ENCODE assay signal across 8 cellular contexts in the genomic region with DNA sequence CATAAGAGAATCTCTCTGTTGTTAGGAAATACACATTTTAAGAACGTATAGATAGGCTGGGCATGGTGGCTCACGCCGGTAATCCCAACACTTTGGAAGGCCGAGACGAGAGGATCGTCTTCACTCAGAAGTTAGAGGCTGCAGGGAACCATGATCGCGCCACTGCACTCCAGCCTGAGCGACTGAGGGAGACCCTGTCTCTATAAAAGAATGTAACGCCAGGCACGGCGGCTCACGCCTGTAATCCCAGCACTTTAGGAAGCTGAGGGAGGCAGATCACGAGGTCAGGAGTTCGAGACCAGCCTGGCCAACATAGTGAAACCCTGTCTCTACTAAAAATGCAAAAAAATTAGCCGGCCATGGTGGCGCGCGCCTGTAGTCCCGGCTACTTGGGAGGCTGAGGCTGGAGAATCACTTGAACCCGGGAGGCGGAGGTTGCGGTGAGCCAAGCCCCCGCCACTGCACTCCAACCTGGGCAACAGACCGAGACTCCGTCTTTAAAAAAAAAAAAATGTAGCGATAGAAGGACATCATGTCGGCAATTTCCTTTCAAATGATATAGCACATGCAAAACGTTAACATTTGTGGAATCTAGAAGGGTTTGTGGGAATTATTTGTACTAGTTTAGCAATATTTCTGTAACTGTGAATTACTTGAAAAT. TPM values are rescaled to one million over a fixed set of nuclear protein-coding genes. Genes with fewer than 3 reads are reported as not detected.
DNase-seq lines count a peak whose midpoint lies in the region; ATAC-seq and TF ChIP-seq lines count a peak whose summit lies in the region.

No MANE protein-coding gene starts in this region.

- H3K4me3 Mint-ChIP-seq in activated CD4-positive, alpha-beta memory T cell treated with anti-CD3 and anti-CD28 coated beads, Interleukin-2, amount 10 ng/mL, durations not matched to agents 7 days and 5 days, result peak overlapping the region; percentile 80

- no peaks in the 10 kb centered on the region; the same call in 1 of the 2 replicates for H3K27me3 ChIP-seq in HAP-1 (ENCODE audit: low read depth)
- no peaks in the 10 kb centered on the region for H3K27me3 ChIP-seq in right atrium auricular region
- H3K27me3 ChIP-seq in skeletal muscle tissue (ENCODE audit: control insufficient read depth in 3 of 3, insufficient read depth in 3 of 3, low read length in 3 of 3), result no peaks in the 10 kb centered on the region

- peaks cover 38% of the 10 kb centered on the region for H3K36me3 Mint-ChIP-seq in activated CD4-positive, alpha-beta memory T cell treated with anti-CD3 and anti-CD28 coated beads, Interleukin-2, amount 10 ng/mL, durations not matched to agents 7 days and 5 days (ENCODE audit: low read depth)

- H3K9ac ChIP-seq in skeletal muscle tissue (ENCODE audit: low read depth in 1 of 3, low read length in 3 of 3), result peak overlapping the region; percentile 89 to 96 (median 95)

- no peaks in the 10 kb centered on the region for H3K27me3 Mint-ChIP-seq in activated CD4-positive, alpha-beta memory T cell treated with anti-CD3 and anti-CD28 coated beads, Interleukin-2, amount 10 ng/mL, durations not matched to agents 7 days and 5 days

- ATAC-seq in HG03439 (IDR thresholded peaks at IDR 0.05; ENCODE audit: unreplicated experiment) (no peak), omental fat pad (ENCODE audit: low FRiP score) (no peak)

- POLR2A ChIA-PET in activated CD4-positive, alpha-beta memory T cell treated with anti-CD3 and anti-CD28 coated beads, Interleukin-2, amount 10 ng/mL, durations not matched to agents 7 days and 5 days (lab: Charles Lee), result interaction anchor here (0.6 to 3.8 kb wide), 15 partner anchors 14 to 743 kb away, joined by 3 to 34 read pairs (median 5); a partner anchor contains a TSS

- H3K27ac ChIP-seq in right atrium auricular region (peak overlapping the region; percentile 89 to 94), skeletal muscle tissue (ENCODE audit: low read depth, low read length) (peak overlapping the region; percentile 89)

- no peaks in the 10 kb centered on the region for H3K9me3 Mint-ChIP-seq in activated CD4-positive, alpha-beta memory T cell treated with anti-CD3 and anti-CD28 coated beads, Interleukin-2, amount 10 ng/mL, durations not matched to agents 7 days and 5 days

- no peak for TF ChIP-seq CTCF in right atrium auricular region (IDR thresholded peaks at IDR 0.05)
- TF ChIP-seq CTCF in GM20000 (IDR thresholded peaks at IDR 0.05; ENCODE audit: extremely low read depth, missing control alignments), result no peak
- no peak for TF ChIP-seq CTCF in omental fat pad (IDR thresholded peaks at IDR 0.05)

- DNase-seq in HAP-1 (ENCODE audit: low spot score in 2 of 2) (no peak), right atrium auricular region (ENCODE audit: low spot score) (no peak), GM20000 (ENCODE audit: low spot score) (no peak), omental fat pad (ENCODE audit: low spot score) (no peak), NCI-H1694 treated with DMSO at 0.1 percent for 48 hours (lab: John Stamatoyannopoulos, UW) (no peak)
- no peak for DNase-seq in activated CD4-positive, alpha-beta memory T cell treated with anti-CD3 and anti-CD28 coated beads, Interleukin-2, amount 10 ng/mL, durations not matched to agents 7 days and 5 days

- CTCF ChIA-PET in activated CD4-positive, alpha-beta memory T cell treated with anti-CD3 and anti-CD28 coated beads, Interleukin-2, amount 10 ng/mL, durations not matched to agents 7 days and 5 days (lab: Charles Lee), result interaction anchor here (1.7 kb wide), 1 partner anchor 50 kb away, joined by 5 read pairs; a partner anchor contains a TSS

- in situ Hi-C loops in HAP-1 (cut with MboI; ENCODE audit: low sequenced_read_pairs), result no loop called here

- peaks cover 72% of the 10 kb centered on the region for H3K4me1 Mint-ChIP-seq in activated CD4-positive, alpha-beta memory T cell treated with anti-CD3 and anti-CD28 coated beads, Interleukin-2, amount 10 ng/mL, durations not matched to agents 7 days and 5 days

- H3K9me3 ChIP-seq in HAP-1, result no peaks in the 10 kb centered on the region
- no peaks in the 10 kb centered on the region for H3K9me3 ChIP-seq in right atrium auricular region
- H3K9me3 ChIP-seq in skeletal muscle tissue (ENCODE audit: control insufficient read depth in 3 of 3, low read length in 3 of 3), result no peaks in the 10 kb centered on the region

- H3K36me3 ChIP-seq in HAP-1 (replicated peaks) (peaks cover 38% of the 10 kb centered on the region), right atrium auricular region (peaks cover 30% of the 10 kb centered on the region), skeletal muscle tissue (ENCODE audit: control insufficient read depth in 3 of 3, insufficient read depth in 3 of 3, low read length in 3 of 3) (peaks cover 13 to 27% (median 24%) of the 10 kb centered on the region in 3 donors)

- H3K4me1 ChIP-seq in HAP-1, result peaks cover 33% of the 10 kb centered on the region
- H3K4me1 ChIP-seq in right atrium auricular region, result peaks cover 0 to 44% of the 10 kb centered on the region in 2 donors
- peaks cover 19 to 36% (median 34%) of the 10 kb centered on the region in 3 donors for H3K4me1 ChIP-seq in skeletal muscle tissue (ENCODE audit: control insufficient read depth in 3 of 3, insufficient read depth in 3 of 3, low read length in 3 of 3)

- H3K27ac Mint-ChIP-seq in activated CD4-positive, alpha-beta memory T cell treated with anti-CD3 and anti-CD28 coated beads, Interleukin-2, amount 10 ng/mL, durations not matched to agents 7 days and 5 days, result peak overlapping the region; percentile 86

- peak overlapping the region; percentile 85 for H3K4me3 ChIP-seq in HAP-1
- peak overlapping the region; percentile 83 to 91 for H3K4me3 ChIP-seq in right atrium auricular region
- H3K4me3 ChIP-seq in skeletal muscle tissue (ENCODE audit: low read length in 3 of 3), result peak overlapping the region; percentile 91 to 98 (median 93)

RNA-seq across cellular contexts. Expression of a gene that starts 0.7 kb away (rescaled TPM):
- 1,000 to 10,000 TPM; 1,898 to 2,001 TPM for total RNA-seq in activated CD4-positive, alpha-beta memory T cell treated with anti-CD3 and anti-CD28 coated beads, Interleukin-2, amount 10 ng/mL, durations not matched to agents 7 days and 5 days
- 100 to 1,000 TPM; 182 to 247 TPM for total RNA-seq in right atrium auricular region
- total RNA-seq in skeletal muscle tissue, result 303 TPM
- 100 to 1,000 TPM; 320 to 423 (median 382) TPM for total RNA-seq in omental fat pad

RNA-seq across cellular contexts. Expression of a gene that starts 20.5 kb away (rescaled TPM):
- 10 to 100 TPM; 10.5 to 10.6 TPM for total RNA-seq in activated CD4-positive, alpha-beta memory T cell treated with anti-CD3 and anti-CD28 coated beads, Interleukin-2, amount 10 ng/mL, durations not matched to agents 7 days and 5 days
- 1 to 10 TPM; 1.7 to 3.3 TPM for total RNA-seq in right atrium auricular region
- total RNA-seq in skeletal muscle tissue, result 8.4 TPM
- total RNA-seq in omental fat pad, result 1 to 10 TPM; 2.9 to 7.3 (median 4.0) TPM

RNA-seq across cellular contexts. Expression of a gene that starts 49.4 kb away (rescaled TPM):
- total RNA-seq in activated CD4-positive, alpha-beta memory T cell treated with anti-CD3 and anti-CD28 coated beads, Interleukin-2, amount 10 ng/mL, durations not matched to agents 7 days and 5 days, result 1 to 10 TPM; 6.1 to 6.3 TPM
- total RNA-seq in right atrium auricular region, result 1 to 10 TPM; 2.0 to 3.6 TPM
- total RNA-seq in skeletal muscle tissue, result 2.1 TPM
- total RNA-seq in omental fat pad, result 1 to 10 TPM; 1.6 to 4.1 (median 2.0) TPM
